Comparison of ENCODE assay signal across 8 cellular contexts in genomic region chr13:26186141-26186870, GRCh38. TPM values are rescaled to one million over a fixed set of nuclear protein-coding genes. Genes with fewer than 3 reads are reported as not detected.
A peak's percentile ranks its signal among the peaks of the same experiment; 100 is the strongest.
DNase-seq lines count a peak whose midpoint lies in the region; TF ChIP-seq lines count a peak whose summit lies in the region.

No MANE protein-coding gene starts in this region.

- TF ChIP-seq CTCF in Caco-2 (IDR thresholded peaks at IDR 0.05; ENCODE audit: insufficient read depth in 1 of 2, low read depth in 1 of 2, low read length in 1 of 2, severe bottlenecking in 1 of 2, unreplicated experiment in 1 of 2), result peak; percentile 70 to 95
- peak; percentile 44 for TF ChIP-seq CTCF in GM20000 (IDR thresholded peaks at IDR 0.05; ENCODE audit: extremely low read depth, missing control alignments)

- H3K9me3 ChIP-seq in Caco-2 (no peaks in the 10 kb centered on the region), mucosa of rectum (ENCODE audit: control insufficient read depth in 2 of 2, low read length in 2 of 2) (no peaks in the 10 kb centered on the region)

- H3K36me3 Mint-ChIP-seq in Caco-2 (ENCODE audit: insufficient read depth, unreplicated experiment), result peaks cover 8% of the 10 kb centered on the region
- no peaks in the 10 kb centered on the region for H3K36me3 Mint-ChIP-seq in activated T-cell treated with anti-CD3 and anti-CD28 coated beads, Interleukin-2, amount 50 U/mL, for 24 hours (ENCODE audit: low read depth)

- peak overlapping the region; percentile 77 for H3K27ac Mint-ChIP-seq in Caco-2 (ENCODE audit: unreplicated experiment)
- peak overlapping the region; percentile 96 for H3K27ac Mint-ChIP-seq in activated T-cell treated with anti-CD3 and anti-CD28 coated beads, Interleukin-2, amount 50 U/mL, for 24 hours

- peak overlapping the region; percentile 97 for H3K4me3 Mint-ChIP-seq in Caco-2 (ENCODE audit: unreplicated experiment)
- peak overlapping the region; percentile 85 for H3K4me3 Mint-ChIP-seq in activated T-cell treated with anti-CD3 and anti-CD28 coated beads, Interleukin-2, amount 50 U/mL, for 24 hours

- H3K4me3 ChIP-seq in Caco-2 (ENCODE audit: low read depth, low read length) (peak overlapping the region; percentile 88), mucosa of rectum (ENCODE audit: low read length in 2 of 2) (peak overlapping the region; percentile 85 to 90)

- H3K27me3 ChIP-seq in Caco-2 (replicated peaks; ENCODE audit: control insufficient read depth, insufficient read depth, low read length) (no peaks in the 10 kb centered on the region), mucosa of rectum (ENCODE audit: control insufficient read depth in 2 of 2, insufficient read depth in 2 of 2, low read length in 2 of 2) (no peaks in the 10 kb centered on the region)

- intact Hi-C loops in Caco-2 (cut with micrococcal nuclease; ENCODE audit: unreplicated experiment), result loop anchor here (1.0 to 10.0 kb wide), 3 partner anchors 35 to 188 kb away; partner anchors contain the start of gene CDK8

- CTCF ChIA-PET in Caco-2 (lab: Charles Lee), result interaction anchor here (0.6 to 4.3 kb wide), 18 partner anchors 11 to 1795 kb away, joined by 3 to 111 read pairs (median 3); partner anchors contain the start of gene RNF6

- H3K9ac ChIP-seq in mucosa of rectum (ENCODE audit: low read depth in 1 of 2, low read length in 2 of 2), result peak overlapping the region; percentile 48 to 79

- H3K27me3 Mint-ChIP-seq in Caco-2 (ENCODE audit: insufficient read depth, unreplicated experiment), result no peaks in the 10 kb centered on the region
- H3K27me3 Mint-ChIP-seq in activated T-cell treated with anti-CD3 and anti-CD28 coated beads, Interleukin-2, amount 50 U/mL, for 24 hours, result no peaks in the 10 kb centered on the region

- peak; percentile 51 for TF ChIP-seq POLR2A in erythroblast (IDR thresholded peaks at IDR 0.05; ENCODE audit: low read length)

- no peaks in the 10 kb centered on the region for H3K9me3 Mint-ChIP-seq in Caco-2 (ENCODE audit: unreplicated experiment)
- H3K9me3 Mint-ChIP-seq in activated T-cell treated with anti-CD3 and anti-CD28 coated beads, Interleukin-2, amount 50 U/mL, for 24 hours, result no peaks in the 10 kb centered on the region

- H3K4me1 ChIP-seq in Caco-2 (no peaks in the 10 kb centered on the region), mucosa of rectum (ENCODE audit: control insufficient read depth in 2 of 2, insufficient read depth in 2 of 2, low read length in 2 of 2) (peaks cover 6 to 12% of the 10 kb centered on the region in 2 donors)

- no peaks in the 10 kb centered on the region for H3K4me1 Mint-ChIP-seq in Caco-2 (ENCODE audit: low read depth, unreplicated experiment)
- H3K4me1 Mint-ChIP-seq in activated T-cell treated with anti-CD3 and anti-CD28 coated beads, Interleukin-2, amount 50 U/mL, for 24 hours (ENCODE audit: low read depth), result peaks cover 29% of the 10 kb centered on the region

- H3K36me3 ChIP-seq in Caco-2 (ENCODE audit: control insufficient read depth, insufficient read depth, low read length), result no peaks in the 10 kb centered on the region
- H3K36me3 ChIP-seq in mucosa of rectum (ENCODE audit: control insufficient read depth in 2 of 2, insufficient read depth in 2 of 2, low read length in 2 of 2), result no peaks in the 10 kb centered on the region

- peak overlapping the region; percentile 83 to 89 for H3K27ac ChIP-seq in mucosa of rectum (ENCODE audit: low read depth in 2 of 2, low read length in 2 of 2)

- BruUV-seq in Caco-2 (replicated peaks; lab: Mats Ljungman, UMichigan), result no TSS peak

- DNase-seq in Caco-2, result peak; percentile 97
- peak; percentile 83 for DNase-seq in GM20000 (ENCODE audit: low spot score)
- DNase-seq in HT1080 (ENCODE audit: low read depth), result peak; percentile 83
- peak; percentile 66 for DNase-seq in OCI-M2 (lab: John Stamatoyannopoulos, UW; ENCODE audit: unreplicated experiment)
- DNase-seq in activated T-cell treated with anti-CD3 and anti-CD28 coated beads, Interleukin-2, amount 50 U/mL, for 24 hours, result peak; percentile 94
- DNase-seq in erythroblast (lab: John Stamatoyannopoulos, UW), result peak; percentile 96 to 97
- DNase-seq in stimulated activated CD8-positive, alpha-beta memory T cell treated with anti-CD3 and anti-CD28 coated beads, Interleukin-4, amount 100 ng/mL, for 4 hours (ENCODE audit: low read depth in 2 of 2, low spot score in 1 of 2), result peak; percentile 65 to 81

- POLR2A ChIA-PET in Caco-2 (lab: Charles Lee), result interaction anchor here (0.6 to 1.5 kb wide), 4 partner anchors 36 to 297 kb away, joined by 3 to 5 read pairs (median 4); partner anchors contain the start of gene RNF6

RNA-seq across cellular contexts. Expression of gene RNF6, which starts 35.8 kb away (rescaled TPM):
- 39.1 and 41.4 TPM in 2 replicates for total RNA-seq in Caco-2 (2022)
- total RNA-seq in HT1080 (2014; rRNA removed; shearing (Covaris generic)), result 33.5 and 37.6 TPM in 2 replicates
- polyA plus RNA-seq in HT1080 (2015; cell fraction: cytosol; rRNA removed), result 24.4 and 30.0 TPM in 2 replicates
- polyA plus RNA-seq in HT1080 (2015; cell fraction: nucleus; rRNA removed), result 23.4 and 23.5 TPM in 2 replicates

Comparison
In these comparisons a context has a peak if more than half of its experiments do, and no peak if none do; other contexts are left out.
1. Peak in every context shown above with its lines: DNase-seq, H3K4me3 ChIP-seq and H3K27ac ChIP-seq.